22 cellular contexts compared by ENCODE assay signal in genomic region chr7:42292991-42293521, GRCh38. TPM values are rescaled to one million over a fixed set of nuclear protein-coding genes. Genes with fewer than 3 reads are reported as not detected.
DNase-seq lines count a peak whose midpoint lies in the region; ATAC-seq and TF ChIP-seq lines count a peak whose summit lies in the region.
"Had no signal": no experiment of that assay in that cellular context is flagged by ENCODE, and none has a peak within 500 bp of the region (broad histone marks: within the 10 kb centered on the region; RNA-seq: fewer than 3 reads in every experiment).

No MANE protein-coding gene starts in this region.

- H3K23ac ChIP-seq in neuronal stem cell (ENCODE audit: low read depth, low read length, poor library complexity) = peak overlapping the region; percentile 6

- no peaks in the 10 kb centered on the region for H3K9me3 Mint-ChIP-seq in Caco-2 (ENCODE audit: unreplicated experiment)
- peaks cover 2% of the 10 kb centered on the region for H3K9me3 Mint-ChIP-seq in CD8-positive, alpha-beta T cell
- H3K9me3 Mint-ChIP-seq: activated CD4-positive, alpha-beta memory T cell treated with anti-CD3 and anti-CD28 coated beads for 36 hours; activated naive CD8-positive, alpha-beta T cell treated with anti-CD3 and anti-CD28 coated beads, Interleukin-2, amount 10 ng/mL, durations not matched to agents 7 days and 5 days had no signal

- H2BK5ac ChIP-seq in neuronal stem cell (ENCODE audit: low read length) = no peak overlapping the region

- no TSS peak for BruUV-seq in Caco-2 (replicated peaks; lab: Mats Ljungman, UMichigan)

- POLR2A ChIA-PET in Caco-2 (lab: Charles Lee) = no interaction called here
- POLR2A ChIA-PET in CD8-positive, alpha-beta T cell (lab: Charles Lee) = no interaction called here

- TF ChIP-seq CTCF in Caco-2 (IDR thresholded peaks at IDR 0.05; ENCODE audit: insufficient read depth in 1 of 2, low read depth in 1 of 2, low read length in 1 of 2, severe bottlenecking in 1 of 2, unreplicated experiment in 1 of 2) = no peak
- TF ChIP-seq CTCF in CD8-positive, alpha-beta T cell (IDR thresholded peaks at IDR 0.05) = no peak

- no peak overlapping the region for H3K4ac ChIP-seq in neuronal stem cell (ENCODE audit: low read length)

- H3K14ac ChIP-seq in neuronal stem cell (ENCODE audit: low read length) = peak overlapping the region; percentile 2

- H3K4me1 Mint-ChIP-seq in Caco-2 (ENCODE audit: low read depth, unreplicated experiment) = no peaks in the 10 kb centered on the region
- H3K4me1 Mint-ChIP-seq in CD8-positive, alpha-beta T cell (ENCODE audit: low read depth) = no peaks in the 10 kb centered on the region
- H3K4me1 Mint-ChIP-seq: activated naive CD8-positive, alpha-beta T cell treated with anti-CD3 and anti-CD28 coated beads, Interleukin-2, amount 10 ng/mL, durations not matched to agents 7 days and 5 days; stimulated activated effector memory CD8-positive, alpha-beta T cell treated with anti-CD3 and anti-CD28 coated beads, Interleukin-12 subunit alpha, Interleukin-12 subunit beta, amount 100 ng/mL, for 72 hours had no signal

- no peaks in the 10 kb centered on the region; the same call in 1 of the 2 replicates for H3K9me3 ChIP-seq in Caco-2
- no peaks in the 10 kb centered on the region for H3K9me3 ChIP-seq in neuronal stem cell (replicated peaks in 1 of 2; ENCODE audit: control insufficient read depth in 2 of 2, insufficient read depth in 1 of 2, low read depth in 1 of 2, low read length in 2 of 2)
- H3K9me3 ChIP-seq in CD8-positive, alpha-beta T cell (ENCODE audit: low read length) = no peaks in the 10 kb centered on the region
- H3K9me3 ChIP-seq: SK-N-SH, spleen, transverse colon had no signal

- CTCF ChIA-PET in Caco-2 (lab: Charles Lee) = no interaction called here
- CTCF ChIA-PET in CD8-positive, alpha-beta T cell (lab: Charles Lee) = no interaction called here

- peaks cover 31% of the 10 kb centered on the region for H3K27me3 Mint-ChIP-seq in Caco-2 (ENCODE audit: insufficient read depth, unreplicated experiment)
- H3K27me3 Mint-ChIP-seq in CD8-positive, alpha-beta T cell (ENCODE audit: low read depth) = no peaks in the 10 kb centered on the region
- H3K27me3 Mint-ChIP-seq: activated CD4-positive, alpha-beta memory T cell treated with anti-CD3 and anti-CD28 coated beads for 36 hours; activated naive CD8-positive, alpha-beta T cell treated with anti-CD3 and anti-CD28 coated beads, Interleukin-2, amount 10 ng/mL, durations not matched to agents 7 days and 5 days had no signal

- no peak overlapping the region for H3K27ac Mint-ChIP-seq in Caco-2 (ENCODE audit: unreplicated experiment)
- no peak overlapping the region for H3K27ac Mint-ChIP-seq in CD8-positive, alpha-beta T cell
- H3K27ac Mint-ChIP-seq: activated CD4-positive, alpha-beta memory T cell treated with anti-CD3 and anti-CD28 coated beads for 36 hours; activated naive CD8-positive, alpha-beta T cell treated with anti-CD3 and anti-CD28 coated beads, Interleukin-2, amount 10 ng/mL, durations not matched to agents 7 days and 5 days; CD4-positive, alpha-beta T cell; stimulated activated effector memory CD8-positive, alpha-beta T cell treated with anti-CD3 and anti-CD28 coated beads, Interleukin-12 subunit alpha, Interleukin-12 subunit beta, amount 100 ng/mL, for 72 hours had no signal

- peaks cover 1% of the 10 kb centered on the region; the same call in 1 of the 2 replicates for H3K27me3 ChIP-seq in Caco-2 (replicated peaks; ENCODE audit: control insufficient read depth, insufficient read depth, low read length)
- no peaks in the 10 kb centered on the region for H3K27me3 ChIP-seq in neuronal stem cell (ENCODE audit: control insufficient read depth in 3 of 3, insufficient read depth in 3 of 3, low read depth in 1 of 3, low read length in 3 of 3)
- no peaks in the 10 kb centered on the region for H3K27me3 ChIP-seq in CD8-positive, alpha-beta T cell (ENCODE audit: insufficient read depth, low read length)
- H3K27me3 ChIP-seq: spleen, transverse colon had no signal

- H4K91ac ChIP-seq in neuronal stem cell (ENCODE audit: low read depth, low read length, poor library complexity) = no peak overlapping the region

- H3K4me3 Mint-ChIP-seq in Caco-2 (ENCODE audit: unreplicated experiment) = peak overlapping the region; percentile 34
- no peak overlapping the region for H3K4me3 Mint-ChIP-seq in CD8-positive, alpha-beta T cell
- H3K4me3 Mint-ChIP-seq: activated CD4-positive, alpha-beta memory T cell treated with anti-CD3 and anti-CD28 coated beads for 36 hours; activated naive CD8-positive, alpha-beta T cell treated with anti-CD3 and anti-CD28 coated beads, Interleukin-2, amount 10 ng/mL, durations not matched to agents 7 days and 5 days; CD4-positive, alpha-beta T cell; stimulated activated effector memory CD8-positive, alpha-beta T cell treated with anti-CD3 and anti-CD28 coated beads, Interleukin-12 subunit alpha, Interleukin-12 subunit beta, amount 100 ng/mL, for 72 hours had no signal

- H3K4me3 ChIP-seq in Caco-2 (ENCODE audit: low read depth, low read length) (no peak overlapping the region), neuronal stem cell (ENCODE audit: low read length in 2 of 2) (no peak overlapping the region)
- no peak overlapping the region for H3K4me3 ChIP-seq in CD8-positive, alpha-beta T cell (ENCODE audit: low read depth, low read length)
- H3K4me3 ChIP-seq: GM12878, spleen, transverse colon had no signal

- no peak overlapping the region for H2BK15ac ChIP-seq in neuronal stem cell (ENCODE audit: low read length)

- ATAC-seq in CD8-positive, alpha-beta T cell = no peak
- ATAC-seq in HG03139 (IDR thresholded peaks at IDR 0.05; ENCODE audit: unreplicated experiment) = no peak
- no peak for ATAC-seq in GM21619 (IDR thresholded peaks at IDR 0.05; ENCODE audit: unreplicated experiment)
- ATAC-seq: GM12878; left colon; stimulated activated effector memory CD8-positive, alpha-beta T cell treated with anti-CD3 and anti-CD28 coated beads, Interleukin-12 subunit alpha, Interleukin-12 subunit beta, amount 100 ng/mL, for 72 hours had no signal

- H3K36me3 ChIP-seq in Caco-2 (ENCODE audit: control insufficient read depth, insufficient read depth, low read length) (no peaks in the 10 kb centered on the region), neuronal stem cell (replicated peaks in 1 of 2; ENCODE audit: control insufficient read depth in 2 of 2, insufficient read depth in 2 of 2, low read length in 2 of 2) (no peaks in the 10 kb centered on the region)
- no peaks in the 10 kb centered on the region for H3K36me3 ChIP-seq in CD8-positive, alpha-beta T cell (ENCODE audit: insufficient read depth, low read length)
- H3K36me3 ChIP-seq: spleen, transverse colon had no signal

- no peaks in the 10 kb centered on the region for H3K79me1 ChIP-seq in neuronal stem cell (ENCODE audit: low read depth, low read length)

- H2BK12ac ChIP-seq in neuronal stem cell (ENCODE audit: low read length) = no peak overlapping the region

- no peak overlapping the region for H2AK5ac ChIP-seq in neuronal stem cell (ENCODE audit: low read depth, low read length)

- intact Hi-C loops in Caco-2 (cut with micrococcal nuclease; ENCODE audit: unreplicated experiment) = no loop called here
- intact Hi-C loops in CD8-positive, alpha-beta T cell (cut with DNase I, micrococcal nuclease) = no loop called here

- H2AFZ ChIP-seq in neuronal stem cell (ENCODE audit: low read length) = peak overlapping the region; percentile 20

- peak overlapping the region; percentile 60 for H3K27ac ChIP-seq in epithelial cell of prostate
- H3K27ac ChIP-seq in neuronal stem cell (replicated peaks; ENCODE audit: low read length) = no peak overlapping the region
- H3K27ac ChIP-seq in CD8-positive, alpha-beta T cell (ENCODE audit: low read depth, low read length) = no peak overlapping the region
- H3K27ac ChIP-seq: spleen, transverse colon had no signal

- no peak overlapping the region for H3K4me2 ChIP-seq in neuronal stem cell (ENCODE audit: insufficient read depth, low read length, poor library complexity, severe bottlenecking)
- H3K4me2 ChIP-seq: SK-N-SH had no signal

- H3K36me3 Mint-ChIP-seq in Caco-2 (ENCODE audit: insufficient read depth, unreplicated experiment) = no peaks in the 10 kb centered on the region
- H3K36me3 Mint-ChIP-seq in CD8-positive, alpha-beta T cell = no peaks in the 10 kb centered on the region
- H3K36me3 Mint-ChIP-seq: activated CD4-positive, alpha-beta memory T cell treated with anti-CD3 and anti-CD28 coated beads for 36 hours; activated naive CD8-positive, alpha-beta T cell treated with anti-CD3 and anti-CD28 coated beads, Interleukin-2, amount 10 ng/mL, durations not matched to agents 7 days and 5 days; stimulated activated effector memory CD8-positive, alpha-beta T cell treated with anti-CD3 and anti-CD28 coated beads, Interleukin-12 subunit alpha, Interleukin-12 subunit beta, amount 100 ng/mL, for 72 hours had no signal

- H3K4me1 ChIP-seq in Caco-2 = no peaks in the 10 kb centered on the region
- no peaks in the 10 kb centered on the region for H3K4me1 ChIP-seq in neuronal stem cell (ENCODE audit: control insufficient read depth in 2 of 2, insufficient read depth in 1 of 2, low read depth in 1 of 2, low read length in 2 of 2)
- no peaks in the 10 kb centered on the region for H3K4me1 ChIP-seq in CD8-positive, alpha-beta T cell (ENCODE audit: insufficient read depth, low read length)
- H3K4me1 ChIP-seq: spleen, transverse colon had no signal

- DNase-seq in Caco-2 (no peak), NCI-H69 (lab: John Stamatoyannopoulos, UW) (peak; percentile 1), epithelial cell of prostate (ENCODE audit: low read depth, low spot score) (peak; percentile 90), neuronal stem cell (ENCODE audit: low spot score) (no peak)
- DNase-seq in CD8-positive, alpha-beta T cell = no peak
- DNase-seq in activated naive CD4-positive, alpha-beta T cell (lab: John Stamatoyannopoulos, UW) = no peak
- DNase-seq: activated CD4-positive, alpha-beta memory T cell treated with anti-CD3 and anti-CD28 coated beads for 36 hours; activated naive CD8-positive, alpha-beta T cell treated with anti-CD3 and anti-CD28 coated beads, Interleukin-2, amount 10 ng/mL, durations not matched to agents 7 days and 5 days; activated T-cell treated with anti-CD3 and anti-CD28 coated beads, Interleukin-2, amount 50 U/mL, for 48 hours; CD4-positive, alpha-beta T cell; hypothalamus; left colon; NCI-H187; NCI-H524; SK-N-SH; spleen; transverse colon had no signal

- H4K8ac ChIP-seq in neuronal stem cell (ENCODE audit: low read depth, low read length) = peak overlapping the region; percentile 19

- H3K9ac ChIP-seq in neuronal stem cell (ENCODE audit: low read depth, low read length, poor library complexity) = peak overlapping the region; percentile 5
- H3K9ac ChIP-seq: SK-N-SH had no signal

- WGBS in neuronal stem cell (ENCODE audit: extremely low coverage in 2 of 2, insufficient read length in 2 of 2, insufficient replicate concordance in 1 of 2), 2 donors = no CpG with 5 or more reads among the region's 8 CpGs

- H2BK120ac ChIP-seq in neuronal stem cell (ENCODE audit: low read depth, low read length) = no peak overlapping the region

- peak overlapping the region; percentile 38 for H3K18ac ChIP-seq in neuronal stem cell (ENCODE audit: low read length)

RNA-seq across cellular contexts. Expression of gene GLI3, which starts 56.0 kb away (rescaled TPM):
- total RNA-seq in Caco-2 (2022) = 1.00 and 1.1 TPM in 2 replicates
- 54.7 TPM for polyA plus RNA-seq in neuronal stem cell (2013, experiment 1 of 2)
- polyA plus RNA-seq in neuronal stem cell (2013, experiment 2 of 2) = 56.9 TPM
- under 1 TPM in 1 of 2 experiments, not detected in 1; 0.22 TPM for total RNA-seq in CD8-positive, alpha-beta T cell
- total RNA-seq: GM12878, OCI-LY7 had no signal

Comparison
In these comparisons a context has a peak if more than half of its experiments do, and no peak if none do; other contexts are left out.
1. DNase-seq: peak in NCI-H69 (single experiment) and epithelial cell of prostate (single experiment); none in Caco-2 (0 of 2), neuronal stem cell (single experiment), CD8-positive, alpha-beta T cell (0 of 7) and activated naive CD4-positive, alpha-beta T cell (0 of 4).